Comparison of ENCODE assay signal across 8 cellular contexts in the genomic region with DNA sequence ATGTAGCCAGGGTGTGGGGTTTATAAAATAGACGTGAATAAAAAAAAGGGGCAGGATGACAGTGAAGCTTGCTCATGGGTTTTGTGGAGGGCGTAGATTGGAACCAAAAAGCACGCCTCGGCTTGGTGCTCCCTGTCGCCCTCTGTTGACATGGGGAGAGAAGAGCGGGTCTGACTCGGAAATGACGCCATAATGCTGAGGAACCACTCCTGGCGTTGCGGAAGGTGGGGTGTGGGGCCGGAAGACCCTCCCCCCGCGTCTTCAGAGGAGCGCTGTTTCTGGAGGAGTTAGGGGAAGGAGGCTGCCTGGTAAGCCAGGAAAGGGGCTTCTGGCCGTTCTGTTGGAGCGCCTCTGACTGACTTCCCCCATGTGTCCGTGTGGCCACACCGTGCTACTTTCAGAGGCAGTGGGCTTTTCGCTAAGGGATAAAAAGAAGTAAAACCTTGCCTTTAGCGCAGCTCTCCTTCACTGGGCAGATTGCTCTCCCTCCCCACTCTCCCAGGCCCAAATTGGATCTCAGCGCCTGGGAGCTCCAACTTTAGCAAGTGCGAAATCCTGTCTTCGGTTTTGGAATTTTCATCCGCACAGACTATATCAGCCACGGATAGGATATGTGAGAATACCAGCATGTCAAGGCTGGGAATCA. TPM values are rescaled to one million over a fixed set of nuclear protein-coding genes. Genes with fewer than 3 reads are reported as not detected.
DNase-seq lines count a peak whose midpoint lies in the region; ATAC-seq, FAIRE-seq and TF ChIP-seq lines count a peak whose summit lies in the region.

No MANE protein-coding gene starts in this region.

- intact Hi-C loops in Calu3 (cut with micrococcal nuclease; ENCODE audit: unreplicated experiment) = loop anchor here (2.0 kb wide), 2 partner anchors 44 to 72 kb away; a partner anchor contains a TSS

- H3K36me3 Mint-ChIP-seq in Calu3 (ENCODE audit: insufficient read depth, unreplicated experiment) = peaks cover 18% of the 10 kb centered on the region

- CTCF ChIA-PET in Calu3 (lab: Charles Lee) = no interaction called here

- H3K27ac ChIP-seq in HUES6 (ENCODE audit: low read depth, low read length) (no peak overlapping the region; the same call in 1 of the 2 replicates), RWPE2 (ENCODE audit: poor library complexity, severe bottlenecking) (peak overlapping the region; percentile 30), stomach smooth muscle (ENCODE audit: low read length) (peak overlapping the region; percentile 64)

- H3K27me3 Mint-ChIP-seq in Calu3 (ENCODE audit: unreplicated experiment) = no peaks in the 10 kb centered on the region

- TF ChIP-seq CTCF in Calu3 (IDR thresholded peaks at IDR 0.05; ENCODE audit: unreplicated experiment) (peak; percentile 90), GM20000 (IDR thresholded peaks at IDR 0.05; ENCODE audit: extremely low read depth, missing control alignments) (peak; percentile 66), RWPE2 (IDR thresholded peaks at IDR 0.05; ENCODE audit: poor library complexity, severe bottlenecking) (peak; percentile 90)

- no peaks in the 10 kb centered on the region for H3K4me1 Mint-ChIP-seq in Calu3 (ENCODE audit: low read depth, unreplicated experiment)

- no peaks in the 10 kb centered on the region for H3K9me3 Mint-ChIP-seq in Calu3 (ENCODE audit: low read depth, unreplicated experiment)

- DNase-seq in Calu3 (peak; percentile 89), GM20000 (ENCODE audit: low spot score) (peak; percentile 77), RWPE2 (ENCODE audit: low spot score) (peak; percentile 77), frontal cortex (ENCODE audit: low spot score in 2 of 2) (peak; percentile 17 to 52)
- DNase-seq in activated gamma-delta T cell treated with anti-CD3 and anti-CD28 coated beads, Interleukin-2, amount 50 U/mL, for 16 hours (ENCODE audit: low read depth) = peak; percentile 75

- no TSS peak for BruUV-seq in Calu3 (replicated peaks; lab: Mats Ljungman, UMichigan)

- H3K4me1 ChIP-seq in HUES6 (ENCODE audit: control insufficient read depth, insufficient read depth, low read length) (no peaks in the 10 kb centered on the region), RWPE2 (ENCODE audit: insufficient read depth, poor library complexity, severe bottlenecking) (peaks cover 11% of the 10 kb centered on the region), neuron (ENCODE audit: insufficient read depth, low read length) (no peaks in the 10 kb centered on the region), stomach smooth muscle (ENCODE audit: control insufficient read depth, insufficient read depth, low read length) (peaks cover 6% of the 10 kb centered on the region)

- no peak for FAIRE-seq in frontal cortex (lab: Jason Lieb, UNC)

- peak; percentile 92 for ATAC-seq in RWPE2 (ENCODE audit: low read depth)

- H3K27me3 ChIP-seq in HUES6 (ENCODE audit: control insufficient read depth, insufficient read depth, low read length) = no peaks in the 10 kb centered on the region
- no peaks in the 10 kb centered on the region for H3K27me3 ChIP-seq in RWPE2 (ENCODE audit: insufficient read depth, poor library complexity, severe bottlenecking)
- no peaks in the 10 kb centered on the region for H3K27me3 ChIP-seq in neuron (ENCODE audit: insufficient read depth, low read length)
- no peaks in the 10 kb centered on the region for H3K27me3 ChIP-seq in stomach smooth muscle (ENCODE audit: control insufficient read depth in 1 of 2, insufficient read depth in 2 of 2, low read length in 2 of 2)

- peak overlapping the region; percentile 92 for H3K4me3 Mint-ChIP-seq in Calu3 (ENCODE audit: low read depth, unreplicated experiment)

- H3K9ac ChIP-seq in HUES6 (ENCODE audit: low read length) = peak overlapping the region; percentile 83
- H3K9ac ChIP-seq in stomach smooth muscle (ENCODE audit: low read length in 2 of 2) = peak overlapping the region; percentile 76 to 89

- peaks cover 10% of the 10 kb centered on the region; the same call in 1 of the 2 replicates for H3K36me3 ChIP-seq in HUES6 (ENCODE audit: control insufficient read depth, insufficient read depth, low read length)
- no peaks in the 10 kb centered on the region for H3K36me3 ChIP-seq in RWPE2 (ENCODE audit: low read depth)
- H3K36me3 ChIP-seq in neuron (ENCODE audit: insufficient read depth, low read length) = peaks cover 7% of the 10 kb centered on the region
- peaks cover 4 to 6% of the 10 kb centered on the region in 2 donors for H3K36me3 ChIP-seq in stomach smooth muscle (ENCODE audit: control insufficient read depth in 2 of 2, insufficient read depth in 2 of 2, low read length in 2 of 2)

- H3K9me3 ChIP-seq in HUES6 (ENCODE audit: control insufficient read depth, insufficient read depth, low read depth, low read length) (no peaks in the 10 kb centered on the region), RWPE2 (ENCODE audit: severe bottlenecking) (no peaks in the 10 kb centered on the region), neuron (ENCODE audit: low read length) (no peaks in the 10 kb centered on the region), stomach smooth muscle (ENCODE audit: control insufficient read depth in 2 of 2, low read length in 2 of 2) (no peaks in the 10 kb centered on the region)

- peak overlapping the region; percentile 91 for H3K27ac Mint-ChIP-seq in Calu3 (ENCODE audit: unreplicated experiment)

- H2AFZ ChIP-seq in neuron (ENCODE audit: low read depth, low read length) = peak overlapping the region; percentile 92

- peak overlapping the region; percentile 84 for H3K4me3 ChIP-seq in HUES6 (ENCODE audit: low read depth, low read length)
- peak overlapping the region; percentile 60 for H3K4me3 ChIP-seq in RWPE2 (ENCODE audit: severe bottlenecking)
- H3K4me3 ChIP-seq in neuron (ENCODE audit: low read length) = peak overlapping the region; percentile 82
- peak overlapping the region; percentile 85 to 88 for H3K4me3 ChIP-seq in stomach smooth muscle (ENCODE audit: low read length in 2 of 2)

RNA-seq across cellular contexts. Expression of a gene that starts 42.8 kb away (rescaled TPM):
- 33.0 and 34.9 TPM in 2 replicates for total RNA-seq in Calu3 (2022)
- 13.0 TPM for total RNA-seq in frontal cortex

RNA-seq across cellular contexts. Expression of a gene that starts 44.7 kb away (rescaled TPM):
- total RNA-seq in Calu3 (2022) (8.8 and 8.9 TPM in 2 replicates), frontal cortex (9.0 TPM)

Comparison
In these comparisons a context has a peak if more than half of its experiments do, and no peak if none do; other contexts are left out.
1. DNase-seq: peak in every context shown above with its lines; median percentile 89 in Calu3; 77 in GM20000; 77 in RWPE2; 75 in activated gamma-delta T cell treated with anti-CD3 and anti-CD28 coated beads, Interleukin-2, amount 50 U/mL, for 16 hours; 34 in frontal cortex.